8 cellular contexts compared by ENCODE assay signal in the genomic region with DNA sequence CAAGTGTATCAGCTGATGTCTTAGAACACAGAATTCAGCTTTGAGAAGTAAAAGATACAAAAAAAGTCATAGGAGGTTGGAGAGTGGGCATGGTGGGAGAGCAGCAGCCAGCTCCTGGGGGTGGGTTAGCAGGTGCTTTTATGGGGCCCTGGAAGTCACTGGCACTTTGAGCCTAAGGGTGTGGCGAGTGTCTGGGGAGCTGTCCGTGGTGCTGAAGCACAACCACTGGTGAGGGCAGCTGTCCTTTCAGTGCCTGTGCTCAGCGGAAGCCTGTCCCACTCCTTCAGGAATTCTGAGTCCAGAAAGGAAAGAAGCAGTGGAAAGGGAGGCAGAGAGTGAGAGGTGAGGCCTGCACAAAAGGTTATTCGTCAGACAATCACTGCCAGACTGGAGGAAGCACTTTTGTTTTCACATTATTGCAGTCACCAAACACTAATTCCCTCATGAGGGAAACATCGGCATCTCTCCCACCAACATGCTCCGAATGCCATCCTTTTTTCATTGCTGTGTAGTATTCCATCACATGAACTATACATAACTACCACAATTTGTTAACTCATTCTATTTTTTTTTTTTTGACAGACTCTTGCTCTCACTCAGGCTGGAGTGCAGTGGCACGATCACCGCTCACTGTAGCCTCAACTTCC. TPM values are rescaled to one million over a fixed set of nuclear protein-coding genes. Genes with fewer than 3 reads are reported as not detected.
DNase-seq lines count a peak whose midpoint lies in the region; ATAC-seq, FAIRE-seq and TF ChIP-seq lines count a peak whose summit lies in the region.

No MANE protein-coding gene starts in this region.

- H3K36me3 ChIP-seq in HAP-1 (replicated peaks) (no peaks in the 10 kb centered on the region), K562 (ENCODE audit: control insufficient read depth, insufficient read depth, low read length) (no peaks in the 10 kb centered on the region), liver (ENCODE audit: control insufficient read depth in 4 of 4, insufficient read depth in 3 of 4, low read depth in 1 of 4, low read length in 3 of 4) (no peaks in the 10 kb centered on the region)

- FAIRE-seq in K562 (lab: Jason Lieb, UNC) = peak; percentile 82

- H3K9me1 ChIP-seq in K562 (ENCODE audit: control insufficient read depth, insufficient read depth, low read length) = no peaks in the 10 kb centered on the region

- peaks cover 7% of the 10 kb centered on the region for H3K27me3 ChIP-seq in HAP-1 (ENCODE audit: low read depth)
- H3K27me3 ChIP-seq in K562 (ENCODE audit: control insufficient read depth in 2 of 2, insufficient read depth in 2 of 2, low read length in 2 of 2) = peaks cover 5 to 14% of the 10 kb centered on the region in 2 experiments; a peak in 4 of 5 replicates
- peaks cover 0 to 2% (median 0%) of the 10 kb centered on the region in 4 donors for H3K27me3 ChIP-seq in liver (ENCODE audit: control insufficient read depth in 4 of 4, insufficient read depth in 4 of 4, low read length in 3 of 4)

- intact Hi-C loops in K562 (cut with micrococcal nuclease) = no loop called here

- H3K4me3 ChIP-seq in HAP-1 = no peak overlapping the region
- no peak overlapping the region for H3K4me3 ChIP-seq in K562
- H3K4me3 ChIP-seq in liver (ENCODE audit: low read depth in 1 of 3, low read length in 3 of 3) = no peak overlapping the region

- TF ChIP-seq CTCF in K562 (IDR thresholded peaks at IDR 0.05 in 2 of 3, conservative IDR thresholded peaks at IDR 0.05 in 1 of 3; ENCODE audit: insufficient read depth in 2 of 3, low read depth in 1 of 3, low read length in 3 of 3) (no peak), liver (IDR thresholded peaks at IDR 0.05; ENCODE audit: low read depth, low read length, missing input control) (no peak)

- CTCF ChIA-PET in K562 (lab: Yijun Ruan, JAX; ENCODE audit: low intra/inter-chr PET ratio) = no interaction called here

- DNase-seq in HAP-1 (ENCODE audit: low spot score in 2 of 2) = peak; percentile 31 to 83
- peak in 2 of 3 donors; percentile 38 to 47 for DNase-seq in T-helper 17 cell
- peak; percentile 65 to 75 (median 70) for DNase-seq in K562 (ENCODE audit: extremely low read depth in 1 of 4, low spot score in 3 of 4)
- DNase-seq in stimulated activated naive CD4-positive, alpha-beta T cell treated with Interleukin-2 at 50 U/mL for 16 hours (lab: John Stamatoyannopoulos, UW) = peak; percentile 26

- WGBS in K562 (ENCODE audit: insufficient coverage, low coverage, missing lambda C conversion rate) = 1% methylated on average over 7 of the region's 8 CpGs
- WGBS in liver = 55% methylated on average over 8 of the region's 8 CpGs

- POLR2A ChIA-PET in K562 (lab: Yijun Ruan, JAX) = interaction anchor here (0.6 kb wide), 1 partner anchor 8 kb away, joined by 3 read pairs; no protein-coding TSS in a partner anchor

- no peaks in the 10 kb centered on the region for H3K9me3 ChIP-seq in HAP-1
- H3K9me3 ChIP-seq in T-helper 17 cell (ENCODE audit: control insufficient read depth, low read length, poor library complexity, severe bottlenecking) = no peaks in the 10 kb centered on the region
- no peaks in the 10 kb centered on the region for H3K9me3 ChIP-seq in K562 (replicated peaks; ENCODE audit: control insufficient read depth, insufficient read depth, low read depth, low read length)
- H3K9me3 ChIP-seq in liver (ENCODE audit: control insufficient read depth in 4 of 4, low read length in 3 of 4) = peaks cover 0 to 6% (median 0%) of the 10 kb centered on the region in 4 donors

- TF ChIP-seq RAD21 in K562 (CRISPR knock-in tag; conservative IDR thresholded peaks at IDR 0.05 in 1 of 2, IDR thresholded peaks at IDR 0.05 in 1 of 2) (no peak), liver (IDR thresholded peaks at IDR 0.05) (no peak)

- no peak for TF ChIP-seq POLR2A in K562 (conservative IDR thresholded peaks at IDR 0.05)

- BruUV-seq in K562 (replicated peaks; lab: Mats Ljungman, UMichigan) = no TSS peak

- no peak overlapping the region for H3K4me3 Mint-ChIP-seq in T-helper 17 cell

- H2AFZ ChIP-seq in K562 (ENCODE audit: low read depth, low read length) = no peak overlapping the region

- no peak overlapping the region for H3K4me2 ChIP-seq in K562 (ENCODE audit: insufficient read depth, low read length)

- H3K27ac Mint-ChIP-seq in T-helper 17 cell = no peak overlapping the region

- H3K36me3 Mint-ChIP-seq in T-helper 17 cell (ENCODE audit: low read depth) = peaks cover 2% of the 10 kb centered on the region

- H3K4me1 ChIP-seq in HAP-1 = no peaks in the 10 kb centered on the region
- H3K4me1 ChIP-seq in K562 (replicated peaks in 1 of 2; ENCODE audit: control insufficient read depth in 2 of 2, insufficient read depth in 2 of 2, low read length in 2 of 2) = no peaks in the 10 kb centered on the region
- no peaks in the 10 kb centered on the region for H3K4me1 ChIP-seq in liver (ENCODE audit: control insufficient read depth in 4 of 4, insufficient read depth in 4 of 4, low read length in 3 of 4)

- no peaks in the 10 kb centered on the region for H3K79me2 ChIP-seq in K562 (ENCODE audit: control insufficient read depth, insufficient read depth, low read length)

- no peak overlapping the region for H3K27ac ChIP-seq in K562 (ENCODE audit: extremely low read depth, low read depth, low read length)
- no peak overlapping the region for H3K27ac ChIP-seq in liver (ENCODE audit: low read depth in 1 of 2, low read length in 2 of 2)

- peaks cover 19% of the 10 kb centered on the region for H4K20me1 ChIP-seq in K562 (replicated peaks; ENCODE audit: control insufficient read depth, insufficient read depth, low read length)

- in situ Hi-C loops in HAP-1 (cut with MboI; ENCODE audit: low sequenced_read_pairs) = loop anchor here (25.0 kb wide), 1 partner anchor 313 kb away; no protein-coding TSS in a partner anchor
- in situ Hi-C loops in K562 (cut with MboI) = no loop called here

- ATAC-seq in T-helper 17 cell = no peak
- peak; percentile 84 for ATAC-seq in K562
- no peak for ATAC-seq in GM21529 (IDR thresholded peaks at IDR 0.05; ENCODE audit: unreplicated experiment)
- ATAC-seq in GM21528 (IDR thresholded peaks at IDR 0.05; ENCODE audit: low FRiP score, unreplicated experiment) = no peak
- ATAC-seq in GM19467 (IDR thresholded peaks at IDR 0.05; ENCODE audit: unreplicated experiment) = no peak

- no peak for TF ChIP-seq EP300 in K562 (IDR thresholded peaks at IDR 0.05; ENCODE audit: low read length)

- H3K9ac ChIP-seq in K562 (ENCODE audit: insufficient read depth in 1 of 2, low read depth in 2 of 2, low read length in 2 of 2) (no peak overlapping the region), liver (ENCODE audit: low read depth in 1 of 2, low read length in 2 of 2) (no peak overlapping the region)

- peaks cover 29% of the 10 kb centered on the region for H3K27me3 Mint-ChIP-seq in T-helper 17 cell

- no peaks in the 10 kb centered on the region for H3K4me1 Mint-ChIP-seq in T-helper 17 cell

TF ChIP-seq in K562, 482 proteins besides CTCF, POLR2A, EP300 and RAD21 (continues in another document):
- no peak for TF ChIP-seq YBX1 (IDR thresholded peaks at IDR 0.05)

TF ChIP-seq in liver, 16 proteins besides CTCF, POLR2A, EP300 and RAD21:
- TF ChIP-seq EGR1 (IDR thresholded peaks at IDR 0.05; ENCODE audit: low read depth in 2 of 2) = no peak
- TF ChIP-seq, protein P1, sequence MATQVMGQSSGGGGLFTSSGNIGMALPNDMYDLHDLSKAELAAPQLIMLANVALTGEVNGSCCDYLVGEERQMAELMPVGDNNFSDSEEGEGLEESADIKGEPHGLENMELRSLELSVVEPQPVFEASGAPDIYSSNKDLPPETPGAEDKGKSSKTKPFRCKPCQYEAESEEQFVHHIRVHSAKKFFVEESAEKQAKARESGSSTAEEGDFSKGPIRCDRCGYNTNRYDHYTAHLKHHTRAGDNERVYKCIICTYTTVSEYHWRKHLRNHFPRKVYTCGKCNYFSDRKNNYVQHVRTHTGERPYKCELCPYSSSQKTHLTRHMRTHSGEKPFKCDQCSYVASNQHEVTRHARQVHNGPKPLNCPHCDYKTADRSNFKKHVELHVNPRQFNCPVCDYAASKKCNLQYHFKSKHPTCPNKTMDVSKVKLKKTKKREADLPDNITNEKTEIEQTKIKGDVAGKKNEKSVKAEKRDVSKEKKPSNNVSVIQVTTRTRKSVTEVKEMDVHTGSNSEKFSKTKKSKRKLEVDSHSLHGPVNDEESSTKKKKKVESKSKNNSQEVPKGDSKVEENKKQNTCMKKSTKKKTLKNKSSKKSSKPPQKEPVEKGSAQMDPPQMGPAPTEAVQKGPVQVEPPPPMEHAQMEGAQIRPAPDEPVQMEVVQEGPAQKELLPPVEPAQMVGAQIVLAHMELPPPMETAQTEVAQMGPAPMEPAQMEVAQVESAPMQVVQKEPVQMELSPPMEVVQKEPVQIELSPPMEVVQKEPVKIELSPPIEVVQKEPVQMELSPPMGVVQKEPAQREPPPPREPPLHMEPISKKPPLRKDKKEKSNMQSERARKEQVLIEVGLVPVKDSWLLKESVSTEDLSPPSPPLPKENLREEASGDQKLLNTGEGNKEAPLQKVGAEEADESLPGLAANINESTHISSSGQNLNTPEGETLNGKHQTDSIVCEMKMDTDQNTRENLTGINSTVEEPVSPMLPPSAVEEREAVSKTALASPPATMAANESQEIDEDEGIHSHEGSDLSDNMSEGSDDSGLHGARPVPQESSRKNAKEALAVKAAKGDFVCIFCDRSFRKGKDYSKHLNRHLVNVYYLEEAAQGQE (IDR thresholded peaks at IDR 0.05) = peak; percentile 100
TF ChIP-seq in liver: peak in this region for 1.

RNA-seq across cellular contexts. Expression of gene RAPGEF1, which starts 59.4 kb away (rescaled TPM):
- total RNA-seq in T-helper 17 cell = 100 to 1,000 TPM; 176 to 209 TPM
- total RNA-seq in K562 (2011; cell fraction: chromatin; rRNA removed; ENCODE audit: low replicate concordance) = 42.0 and 63.9 TPM in 2 replicates
- total RNA-seq in K562 (2011; cell fraction: nucleolus; rRNA removed) = 20.0 and 28.9 TPM in 2 replicates
- 26.3 and 27.1 TPM in 2 replicates for total RNA-seq in K562 (2011; cell fraction: nucleoplasm; rRNA removed)
- 19.9 and 25.5 TPM in 2 replicates for total RNA-seq in K562 (2014; rRNA removed)
- 13.7 and 15.8 TPM in 2 replicates for total RNA-seq in K562 (2014; rRNA removed; fragmentation: Illumina TruSeq; extraction: Trizol)
- total RNA-seq in K562 (2015; rRNA removed; fragmentation: Illumina TruSeq; extraction: Trizol) = 17.8 and 19.2 TPM in 2 replicates
- 36.4 and 44.1 TPM in 2 replicates for total RNA-seq in K562 (2021)
- polyA plus RNA-seq in K562 (2011; rRNA removed) = 22.9 and 27.1 TPM in 2 replicates
- polyA plus RNA-seq in K562 (2011; cell fraction: cytosol; rRNA removed) = 22.7 and 25.8 TPM in 2 replicates
- polyA plus RNA-seq in K562 (2011; cell fraction: nucleus; rRNA removed) = 26.4 and 33.4 TPM in 2 replicates
- polyA plus RNA-seq in K562 (2012) = 25.0 and 32.0 TPM in 2 replicates
- polyA plus RNA-seq in K562 (2014; fragmentation: Illumina TruSeq; extraction: Trizol) = 26.6 TPM in 2 replicates
- polyA plus RNA-seq in K562 (2014; fragmentation: Nextera tagmentation; extraction: Ambion mirVana) = under 1 TPM; 0.06 to 0.10 TPM
- polyA plus RNA-seq in K562 (2014; rRNA removed) = 23.2 and 27.9 TPM in 2 replicates
- polyA minus RNA-seq in K562 (2011; rRNA and poly(A)+ RNA removed) = 19.9 and 22.5 TPM in 2 replicates
- polyA minus RNA-seq in K562 (2011; cell fraction: cytosol; rRNA and poly(A)+ RNA removed) = 13.9 and 19.5 TPM in 2 replicates
- 10.1 and 12.6 TPM in 2 replicates for polyA minus RNA-seq in K562 (2011; cell fraction: nucleus; rRNA and poly(A)+ RNA removed)
- total RNA-seq in liver = 10 to 100 TPM; 14.1 to 19.6 TPM
- polyA plus RNA-seq in liver = 10 to 100 TPM in 1 of 2 donors, 1 to 10 TPM in 1; 5.6 to 19.7 TPM
